Comparison of ENCODE assay signal across 17 cellular contexts in genomic region chr17:64509179-64509578, GRCh38. TPM values are rescaled to one million over a fixed set of nuclear protein-coding genes. Genes with fewer than 3 reads are reported as not detected.
DNase-seq lines count a peak whose midpoint lies in the region; ATAC-seq, FAIRE-seq and TF ChIP-seq lines count a peak whose summit lies in the region.
"Had no signal": no experiment of that assay in that cellular context is flagged by ENCODE, and none has a peak within 500 bp of the region (broad histone marks: within the 10 kb centered on the region; RNA-seq: fewer than 3 reads in every experiment).

No MANE protein-coding gene starts in this region.

- H3F3A ChIP-seq in DOHH2 (ENCODE audit: control insufficient read depth, insufficient read depth) = peaks cover 16% of the 10 kb centered on the region

- CTCF ChIA-PET in naive thymus-derived CD4-positive, alpha-beta T cell (lab: Charles Lee) = interaction anchor here (0.6 to 2.3 kb wide), 4 partner anchors 11 to 190 kb away, joined by 3 to 7 read pairs (median 4); no protein-coding TSS in a partner anchor

- H3K9me3 Mint-ChIP-seq in activated T-helper 2 cell treated with anti-CD3 and anti-CD28 coated beads, Interferon-gamma antibody, Interleukin-2, Interleukin-4, amounts not matched to agents 10 μg/mL and 5 μg/mL and 100 μg/mL, durations not matched to agents 14 hours and 24 hours and 36 hours = no peaks in the 10 kb centered on the region
- peaks cover 0 to 24% (median 0%) of the 10 kb centered on the region in 11 donors for H3K9me3 Mint-ChIP-seq in naive thymus-derived CD4-positive, alpha-beta T cell
- H3K9me3 Mint-ChIP-seq: activated B cell treated with CpG ODN at 0.5 μM for 24 hours had no signal

- WGBS in lower leg skin, 2 donors = 90 to 93% methylated on average over 6 of the region's 6 CpGs
- WGBS in body of pancreas, 2 donors = 90% methylated on average over 6 of the region's 6 CpGs

- peaks cover 69% of the 10 kb centered on the region for H3K79me2 ChIP-seq in DOHH2 (ENCODE audit: control insufficient read depth, low read length)

- H3K27ac Mint-ChIP-seq in activated T-helper 2 cell treated with anti-CD3 and anti-CD28 coated beads, Interferon-gamma antibody, Interleukin-2, Interleukin-4, amounts not matched to agents 10 μg/mL and 5 μg/mL and 100 μg/mL, durations not matched to agents 14 hours and 24 hours and 36 hours = no peak overlapping the region
- H3K27ac Mint-ChIP-seq in naive thymus-derived CD4-positive, alpha-beta T cell = peak overlapping the region in 1 of 9 donors; percentile 17
- H3K27ac Mint-ChIP-seq: activated B cell treated with CpG ODN at 0.5 μM for 24 hours had no signal

- H4K20me1 ChIP-seq in BLaER1 treated with 17β-estradiol and CSF1 and Interleukin-3, amounts not matched to agents 10 nM and 100 nM = peaks cover 35 to 74% (median 56%) of the 10 kb centered on the region in 11 experiments
- H4K20me1 ChIP-seq in DOHH2 (ENCODE audit: control insufficient read depth, insufficient read depth, low read depth, low read length) = peaks cover 24% of the 10 kb centered on the region

- no peak overlapping the region for H3K27ac ChIP-seq in BLaER1 treated with 17β-estradiol and CSF1 and Interleukin-3, amounts not matched to agents 10 nM and 100 nM
- H3K27ac ChIP-seq in DOHH2 (ENCODE audit: low read depth, low read length) (no peak overlapping the region), body of pancreas (no peak overlapping the region)
- H3K27ac ChIP-seq in naive thymus-derived CD4-positive, alpha-beta T cell (ENCODE audit: low read depth, low read length) = no peak overlapping the region
- H3K27ac ChIP-seq: epithelial cell of prostate, gastroesophageal sphincter had no signal

- DNase-seq in activated T-helper 2 cell treated with anti-CD3 and anti-CD28 coated beads, Interferon-gamma antibody, Interleukin-2, Interleukin-4, amounts not matched to agents 10 μg/mL and 5 μg/mL and 100 μg/mL, durations not matched to agents 14 hours and 24 hours and 36 hours (ENCODE audit: low spot score) = no peak
- DNase-seq in naive thymus-derived CD4-positive, alpha-beta T cell = no peak
- DNase-seq in lower leg skin (ENCODE audit: low spot score in 2 of 2) (no peak), H54 (ENCODE audit: insufficient read length, low spot score) (no peak), body of pancreas (no peak)
- DNase-seq: activated B cell treated with CpG ODN at 0.5 μM for 24 hours; amniotic stem cell; NCI-H2081; NCI-H526 treated with DMSO at 0.1 percent for 48 hours; nucleus accumbens; stimulated activated naive CD4-positive, alpha-beta T cell had no signal

- H3K4me3 Mint-ChIP-seq in activated T-helper 2 cell treated with anti-CD3 and anti-CD28 coated beads, Interferon-gamma antibody, Interleukin-2, Interleukin-4, amounts not matched to agents 10 μg/mL and 5 μg/mL and 100 μg/mL, durations not matched to agents 14 hours and 24 hours and 36 hours (ENCODE audit: low read depth) = peak overlapping the region; percentile 54
- peak overlapping the region in 8 of 10 donors; percentile 25 to 100 (median 51) for H3K4me3 Mint-ChIP-seq in naive thymus-derived CD4-positive, alpha-beta T cell

- no peaks in the 10 kb centered on the region for H3K9me2 ChIP-seq in DOHH2 (replicated peaks; ENCODE audit: control insufficient read depth, low read length)

- peaks cover 15 to 29% (median 23%) of the 10 kb centered on the region in 10 experiments for H3K4me1 ChIP-seq in BLaER1 treated with 17β-estradiol and CSF1 and Interleukin-3, amounts not matched to agents 10 nM and 100 nM
- H3K4me1 ChIP-seq in DOHH2 (ENCODE audit: control insufficient read depth, low read length) = peaks cover 21% of the 10 kb centered on the region
- peaks cover 18 to 20% of the 10 kb centered on the region in 2 donors for H3K4me1 ChIP-seq in naive thymus-derived CD4-positive, alpha-beta T cell (ENCODE audit: control insufficient read depth in 2 of 2, insufficient read depth in 2 of 2, low read length in 2 of 2)
- peaks cover 19% of the 10 kb centered on the region for H3K4me1 ChIP-seq in body of pancreas

- TF ChIP-seq CTCF in DOHH2 (IDR thresholded peaks at IDR 0.05; ENCODE audit: low read depth, low read length, poor library complexity, severe bottlenecking) = no peak
- no peak for TF ChIP-seq CTCF in lower leg skin (IDR thresholded peaks at IDR 0.05)
- TF ChIP-seq CTCF in body of pancreas (IDR thresholded peaks at IDR 0.05) = no peak

- no peak for TF ChIP-seq POLR2A in lower leg skin (IDR thresholded peaks at IDR 0.05)
- TF ChIP-seq POLR2A in H54 (IDR thresholded peaks at IDR 0.05; ENCODE audit: low read depth, low read length) = no peak
- TF ChIP-seq POLR2A in body of pancreas (IDR thresholded peaks at IDR 0.05) = no peak

- H3K27me3 Mint-ChIP-seq in activated T-helper 2 cell treated with anti-CD3 and anti-CD28 coated beads, Interferon-gamma antibody, Interleukin-2, Interleukin-4, amounts not matched to agents 10 μg/mL and 5 μg/mL and 100 μg/mL, durations not matched to agents 14 hours and 24 hours and 36 hours (ENCODE audit: low read depth) = no peaks in the 10 kb centered on the region
- peaks cover 0 to 11% (median 0%) of the 10 kb centered on the region in 5 donors for H3K27me3 Mint-ChIP-seq in naive thymus-derived CD4-positive, alpha-beta T cell
- H3K27me3 Mint-ChIP-seq: activated B cell treated with CpG ODN at 0.5 μM for 24 hours had no signal

- intact Hi-C loops in activated T-helper 2 cell treated with anti-CD3 and anti-CD28 coated beads, Interferon-gamma antibody, Interleukin-2, Interleukin-4, amounts not matched to agents 10 μg/mL and 5 μg/mL and 100 μg/mL, durations not matched to agents 14 hours and 24 hours and 36 hours (cut with micrococcal nuclease) = loop anchor here (5.0 to 10.0 kb wide), 6 partner anchors 93 to 734 kb away; partner anchors contain the start of genes CCDC47, DDX42, FTSJ3 and GNA13
- intact Hi-C loops in naive thymus-derived CD4-positive, alpha-beta T cell (cut with micrococcal nuclease) = loop anchor here (5.0 to 10.0 kb wide), 7 partner anchors 93 to 682 kb away; partner anchors contain the start of genes FTSJ3 (in 1 of the 2), GNA13 (in 1 of the 2), LRRC37A3 (in 1 of the 2) and PSMC5 (in 1 of the 2)
- intact Hi-C loops in lower leg skin (cut with DNase I; ENCODE audit: low total_unique reads) (no loop called here), body of pancreas (cut with DNase I) (no loop called here)

- H3K4me2 ChIP-seq in BLaER1 treated with 17β-estradiol and CSF1 and Interleukin-3, amounts not matched to agents 10 nM and 100 nM = peak overlapping the region; percentile 6 to 97 (median 84); a peak in 19 of 22 replicates
- peak overlapping the region; percentile 2; the same call in 1 of the 2 replicates for H3K4me2 ChIP-seq in DOHH2 (ENCODE audit: low read length)

- FAIRE-seq in H54 (lab: Jason Lieb, UNC) = no peak
- FAIRE-seq: colon, GM12891 had no signal

- H3K27me3 ChIP-seq in BLaER1 treated with 17β-estradiol and CSF1 and Interleukin-3, amounts not matched to agents 10 nM and 100 nM = no peaks in the 10 kb centered on the region
- no peaks in the 10 kb centered on the region for H3K27me3 ChIP-seq in DOHH2 (ENCODE audit: control insufficient read depth, low read length)
- H3K27me3 ChIP-seq in naive thymus-derived CD4-positive, alpha-beta T cell (ENCODE audit: control insufficient read depth in 2 of 2, insufficient read depth in 2 of 2, low read length in 2 of 2) = no peaks in the 10 kb centered on the region
- no peaks in the 10 kb centered on the region for H3K27me3 ChIP-seq in body of pancreas
- H3K27me3 ChIP-seq: gastroesophageal sphincter had no signal

- no peaks in the 10 kb centered on the region for H3K9me3 ChIP-seq in BLaER1 treated with 17β-estradiol and CSF1 and Interleukin-3, amounts not matched to agents 10 nM and 100 nM (replicated peaks in 1 of 11)
- no peaks in the 10 kb centered on the region for H3K9me3 ChIP-seq in DOHH2 (ENCODE audit: control insufficient read depth, insufficient read depth, low read length)
- H3K9me3 ChIP-seq in naive thymus-derived CD4-positive, alpha-beta T cell (ENCODE audit: control insufficient read depth in 2 of 3, low read length in 3 of 3) = no peaks in the 10 kb centered on the region
- no peaks in the 10 kb centered on the region for H3K9me3 ChIP-seq in body of pancreas
- H3K9me3 ChIP-seq: gastroesophageal sphincter had no signal

- H3K36me3 Mint-ChIP-seq in activated T-helper 2 cell treated with anti-CD3 and anti-CD28 coated beads, Interferon-gamma antibody, Interleukin-2, Interleukin-4, amounts not matched to agents 10 μg/mL and 5 μg/mL and 100 μg/mL, durations not matched to agents 14 hours and 24 hours and 36 hours (ENCODE audit: low read depth) = peaks cover 68% of the 10 kb centered on the region
- H3K36me3 Mint-ChIP-seq in naive thymus-derived CD4-positive, alpha-beta T cell = peaks cover 22 to 64% (median 30%) of the 10 kb centered on the region in 5 donors

- peaks cover 32% of the 10 kb centered on the region for H3K4me1 Mint-ChIP-seq in activated T-helper 2 cell treated with anti-CD3 and anti-CD28 coated beads, Interferon-gamma antibody, Interleukin-2, Interleukin-4, amounts not matched to agents 10 μg/mL and 5 μg/mL and 100 μg/mL, durations not matched to agents 14 hours and 24 hours and 36 hours (ENCODE audit: low read depth)
- H3K4me1 Mint-ChIP-seq in naive thymus-derived CD4-positive, alpha-beta T cell = peaks cover 21 to 76% (median 61%) of the 10 kb centered on the region in 7 donors

- no peak overlapping the region; a peak in 1 of 20 replicates for H3K4me3 ChIP-seq in BLaER1 treated with 17β-estradiol and CSF1 and Interleukin-3, amounts not matched to agents 10 nM and 100 nM
- H3K4me3 ChIP-seq in DOHH2 (ENCODE audit: low read length) (no peak overlapping the region), lower leg skin (ENCODE audit: low read depth, poor library complexity, severe bottlenecking) (no peak overlapping the region), body of pancreas (no peak overlapping the region)
- no peak overlapping the region for H3K4me3 ChIP-seq in naive thymus-derived CD4-positive, alpha-beta T cell (ENCODE audit: low read length)
- H3K4me3 ChIP-seq: gastroesophageal sphincter had no signal

- peaks cover 58 to 74% (median 64%) of the 10 kb centered on the region in 11 experiments for H3K36me3 ChIP-seq in BLaER1 treated with 17β-estradiol and CSF1 and Interleukin-3, amounts not matched to agents 10 nM and 100 nM
- H3K36me3 ChIP-seq in DOHH2 (ENCODE audit: control insufficient read depth, low read length) (peaks cover 86% of the 10 kb centered on the region), body of pancreas (replicated peaks in 1 of 2; ENCODE audit: insufficient read depth in 1 of 2, low read depth in 2 of 2) (peaks cover 0 to 16% of the 10 kb centered on the region in 2 donors)
- peaks cover 12 to 60% (median 14%) of the 10 kb centered on the region in 3 experiments for H3K36me3 ChIP-seq in naive thymus-derived CD4-positive, alpha-beta T cell (ENCODE audit: control insufficient read depth in 2 of 3, insufficient read depth in 3 of 3, low read length in 3 of 3)

- POLR2A ChIA-PET in naive thymus-derived CD4-positive, alpha-beta T cell (lab: Charles Lee) = interaction anchor here (2.5 kb wide), 1 partner anchor 11 kb away, joined by 24 read pairs; the partner anchor contains the start of gene POLG2

- H3K9ac ChIP-seq in BLaER1 treated with 17β-estradiol and CSF1 and Interleukin-3, amounts not matched to agents 10 nM and 100 nM = peak overlapping the region in 3 of 11 experiments; percentile 24 to 49 (median 26); a peak in 4 of 22 replicates

- no peak for ATAC-seq in naive thymus-derived CD4-positive, alpha-beta T cell
- no peak for ATAC-seq in body of pancreas
- ATAC-seq: gastroesophageal sphincter had no signal

RNA-seq across cellular contexts. Expression of gene CEP95, which starts 2.4 kb away (rescaled TPM):
- 44.9 and 45.2 TPM in 2 replicates for total RNA-seq in activated T-helper 2 cell treated with anti-CD3 and anti-CD28 coated beads, Interferon-gamma antibody, Interleukin-2, Interleukin-4, amounts not matched to agents 10 μg/mL and 5 μg/mL and 100 μg/mL, durations not matched to agents 14 hours and 24 hours and 36 hours
- 100 to 1,000 TPM in 4 of 5 experiments, 10 to 100 TPM in 1; 46.7 to 192 (median 115) TPM for total RNA-seq in naive thymus-derived CD4-positive, alpha-beta T cell
- 10 to 100 TPM; 11.3 to 16.6 TPM for polyA plus RNA-seq in naive thymus-derived CD4-positive, alpha-beta T cell
- 10 to 100 TPM; 37.9 to 80.7 (median 54.0) TPM for total RNA-seq in lower leg skin
- 10 to 100 TPM; 18.5 to 39.7 TPM for total RNA-seq in body of pancreas

RNA-seq across cellular contexts. Expression of gene DDX5, which starts 3.1 kb away (rescaled TPM):
- 899 and 902 TPM in 2 replicates for total RNA-seq in activated T-helper 2 cell treated with anti-CD3 and anti-CD28 coated beads, Interferon-gamma antibody, Interleukin-2, Interleukin-4, amounts not matched to agents 10 μg/mL and 5 μg/mL and 100 μg/mL, durations not matched to agents 14 hours and 24 hours and 36 hours
- total RNA-seq in naive thymus-derived CD4-positive, alpha-beta T cell = 1,000 to 10,000 TPM in 4 of 5 experiments, 100 to 1,000 TPM in 1; 781 to 2,704 (median 1,632) TPM
- 1,000 to 10,000 TPM; 1,423 to 1,510 TPM for polyA plus RNA-seq in naive thymus-derived CD4-positive, alpha-beta T cell
- total RNA-seq in lower leg skin (100 to 1,000 TPM; 497 to 985 (median 764) TPM), body of pancreas (100 to 1,000 TPM; 487 to 513 TPM)

RNA-seq across cellular contexts. Expression of gene POLG2, which starts 12.3 kb away (rescaled TPM):
- total RNA-seq in activated T-helper 2 cell treated with anti-CD3 and anti-CD28 coated beads, Interferon-gamma antibody, Interleukin-2, Interleukin-4, amounts not matched to agents 10 μg/mL and 5 μg/mL and 100 μg/mL, durations not matched to agents 14 hours and 24 hours and 36 hours = 29.6 and 33.8 TPM in 2 replicates
- total RNA-seq in naive thymus-derived CD4-positive, alpha-beta T cell = 10 to 100 TPM; 34.5 to 69.6 (median 41.9) TPM
- polyA plus RNA-seq in naive thymus-derived CD4-positive, alpha-beta T cell = 1 to 10 TPM; 7.4 to 8.2 TPM
- 1 to 10 TPM; 2.2 to 7.7 (median 4.2) TPM for total RNA-seq in lower leg skin
- 10 to 100 TPM in 1 of 2 donors, 1 to 10 TPM in 1; 6.5 to 18.1 TPM for total RNA-seq in body of pancreas

Comparison
In these comparisons a context has a peak if more than half of its experiments do, and no peak if none do; other contexts are left out.
1. intact Hi-C loops: an anchor here in activated T-helper 2 cell treated with anti-CD3 and anti-CD28 coated beads, Interferon-gamma antibody, Interleukin-2, Interleukin-4, amounts not matched to agents 10 μg/mL and 5 μg/mL and 100 μg/mL, durations not matched to agents 14 hours and 24 hours and 36 hours (5.0 to 10.0 kb wide) and naive thymus-derived CD4-positive, alpha-beta T cell (5.0 to 10.0 kb wide); none called in lower leg skin and body of pancreas.